19 cellular contexts compared by ENCODE assay signal in the genomic region with DNA sequence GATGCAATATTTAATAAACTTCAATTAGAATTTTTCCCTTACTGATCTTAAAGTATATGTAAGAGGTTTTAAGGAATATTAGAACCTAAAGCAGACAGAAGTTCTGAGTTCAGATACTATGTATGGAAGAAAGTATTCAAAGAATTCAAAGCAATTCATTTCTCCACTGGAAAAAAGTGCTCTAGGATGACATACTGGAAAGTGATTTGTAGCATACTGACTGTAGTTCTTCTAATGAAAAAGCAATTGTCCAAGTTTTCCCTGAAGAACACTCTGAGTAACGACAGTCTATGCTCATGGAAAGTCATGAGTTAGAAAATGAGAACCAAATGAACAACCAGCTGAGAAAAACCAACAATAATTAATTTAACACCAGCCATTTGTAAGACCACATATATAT.
DNase-seq lines count a peak whose midpoint lies in the region; ATAC-seq, FAIRE-seq and TF ChIP-seq lines count a peak whose summit lies in the region.
"Had no signal": no experiment of that assay in that cellular context is flagged by ENCODE, and none has a peak within 500 bp of the region (broad histone marks: within the 10 kb centered on the region; RNA-seq: fewer than 3 reads in every experiment).

No MANE protein-coding gene starts in this region.

- no peak overlapping the region for H3K27ac ChIP-seq in astrocyte (ENCODE audit: low read depth, low read length)

- no peak overlapping the region for H3K9ac ChIP-seq in astrocyte (ENCODE audit: low read length)

- H3K4me3 ChIP-seq in AG10803 (ENCODE audit: low read length) (no peak overlapping the region), astrocyte (ENCODE audit: insufficient read depth, low read depth, low read length) (no peak overlapping the region)

- no peak overlapping the region for H3K4me2 ChIP-seq in astrocyte (ENCODE audit: low read length)

- intact Hi-C loops in activated T-helper 1 cell treated with anti-CD3 and anti-CD28 coated beads, Interleukin-12 subunit alpha, Interleukin-12 subunit beta, Interleukin-2, Interleukin-4 antibody, amounts not matched to agents 30 ng/mL and 10 ng/mL and 1 ng/mL, durations not matched to agents 14 hours and 24 hours and 36 hours (cut with micrococcal nuclease), result no loop called here

- no peaks in the 10 kb centered on the region for H3K9me3 ChIP-seq in astrocyte (ENCODE audit: insufficient read depth, low read depth, low read length)

- H3K36me3 Mint-ChIP-seq in astrocyte (ENCODE audit: low read depth, unreplicated experiment), result no peaks in the 10 kb centered on the region
- no peaks in the 10 kb centered on the region for H3K36me3 Mint-ChIP-seq in activated T-helper 1 cell treated with anti-CD3 and anti-CD28 coated beads, Interleukin-12 subunit alpha, Interleukin-12 subunit beta, Interleukin-2, Interleukin-4 antibody, amounts not matched to agents 30 ng/mL and 10 ng/mL and 1 ng/mL, durations not matched to agents 14 hours and 24 hours and 36 hours (ENCODE audit: low read depth)

- no peaks in the 10 kb centered on the region for H4K20me1 ChIP-seq in astrocyte (ENCODE audit: insufficient read depth, low read length)

- H3K36me3 ChIP-seq in astrocyte (ENCODE audit: insufficient read depth, low read length), result no peaks in the 10 kb centered on the region

- no peak for FAIRE-seq in astrocyte (lab: Jason Lieb, UNC)
- FAIRE-seq: G401.6, GM19239, HepG2, HTR-8/SVneo had no signal

- H3K9me3 Mint-ChIP-seq in astrocyte (ENCODE audit: unreplicated experiment), result no peaks in the 10 kb centered on the region
- H3K9me3 Mint-ChIP-seq in activated T-helper 1 cell treated with anti-CD3 and anti-CD28 coated beads, Interleukin-12 subunit alpha, Interleukin-12 subunit beta, Interleukin-2, Interleukin-4 antibody, amounts not matched to agents 30 ng/mL and 10 ng/mL and 1 ng/mL, durations not matched to agents 14 hours and 24 hours and 36 hours, result no peaks in the 10 kb centered on the region
- H3K9me3 Mint-ChIP-seq: CD4-positive, alpha-beta T cell had no signal

- H3K79me2 ChIP-seq in astrocyte (ENCODE audit: insufficient read depth, low read length), result no peaks in the 10 kb centered on the region

- H3K4me1 Mint-ChIP-seq in astrocyte (ENCODE audit: low read depth, unreplicated experiment), result peaks cover 12% of the 10 kb centered on the region
- H3K4me1 Mint-ChIP-seq in activated T-helper 1 cell treated with anti-CD3 and anti-CD28 coated beads, Interleukin-12 subunit alpha, Interleukin-12 subunit beta, Interleukin-2, Interleukin-4 antibody, amounts not matched to agents 30 ng/mL and 10 ng/mL and 1 ng/mL, durations not matched to agents 14 hours and 24 hours and 36 hours (ENCODE audit: low read depth), result no peaks in the 10 kb centered on the region
- H3K4me1 Mint-ChIP-seq: B cell had no signal

- H2AFZ ChIP-seq in astrocyte (ENCODE audit: low read depth, low read length), result no peak overlapping the region

- no peak overlapping the region for H3K4me3 Mint-ChIP-seq in astrocyte (ENCODE audit: unreplicated experiment)
- H3K4me3 Mint-ChIP-seq in activated T-helper 1 cell treated with anti-CD3 and anti-CD28 coated beads, Interleukin-12 subunit alpha, Interleukin-12 subunit beta, Interleukin-2, Interleukin-4 antibody, amounts not matched to agents 30 ng/mL and 10 ng/mL and 1 ng/mL, durations not matched to agents 14 hours and 24 hours and 36 hours, result no peak overlapping the region
- H3K4me3 Mint-ChIP-seq: B cell; CD4-positive, alpha-beta T cell had no signal

- H3K27me3 Mint-ChIP-seq in astrocyte (ENCODE audit: low read depth, unreplicated experiment), result no peaks in the 10 kb centered on the region
- H3K27me3 Mint-ChIP-seq in activated T-helper 1 cell treated with anti-CD3 and anti-CD28 coated beads, Interleukin-12 subunit alpha, Interleukin-12 subunit beta, Interleukin-2, Interleukin-4 antibody, amounts not matched to agents 30 ng/mL and 10 ng/mL and 1 ng/mL, durations not matched to agents 14 hours and 24 hours and 36 hours (ENCODE audit: insufficient read depth), result no peaks in the 10 kb centered on the region

- H3K27ac Mint-ChIP-seq in astrocyte (ENCODE audit: unreplicated experiment), result peak overlapping the region; percentile 36
- no peak overlapping the region for H3K27ac Mint-ChIP-seq in activated T-helper 1 cell treated with anti-CD3 and anti-CD28 coated beads, Interleukin-12 subunit alpha, Interleukin-12 subunit beta, Interleukin-2, Interleukin-4 antibody, amounts not matched to agents 30 ng/mL and 10 ng/mL and 1 ng/mL, durations not matched to agents 14 hours and 24 hours and 36 hours
- H3K27ac Mint-ChIP-seq: B cell; CD4-positive, alpha-beta T cell had no signal

- TF ChIP-seq CTCF in AG10803 (conservative IDR thresholded peaks at IDR 0.05; ENCODE audit: low read length) (no peak), astrocyte (IDR thresholded peaks at IDR 0.05; ENCODE audit: insufficient read depth, low read depth, low read length) (no peak)

- H3K27me3 ChIP-seq in astrocyte (ENCODE audit: insufficient read depth, low read length), result no peaks in the 10 kb centered on the region

- peak; percentile 44 for DNase-seq in AG10803 (ENCODE audit: low read depth)
- peak; percentile 16 for DNase-seq in GM04504 (ENCODE audit: low read depth)
- peak; percentile 23 for DNase-seq in astrocyte (ENCODE audit: low read depth)
- DNase-seq in foreskin melanocyte, result peak; percentile 76
- DNase-seq in ureter (ENCODE audit: low spot score), result no peak
- DNase-seq in activated T-helper 1 cell treated with anti-CD3 and anti-CD28 coated beads, Interleukin-12 subunit alpha, Interleukin-12 subunit beta, Interleukin-2, Interleukin-4 antibody, amounts not matched to agents 30 ng/mL and 10 ng/mL and 1 ng/mL, durations not matched to agents 14 hours and 24 hours and 36 hours (ENCODE audit: low spot score), result no peak
- DNase-seq: 8988T; C1 segment of cervical spinal cord; Calu3; CD4-positive, alpha-beta T cell; DMS 273 treated with DMSO at 0.1 percent for 48 hours; H7 had no signal

- no peaks in the 10 kb centered on the region for H3K4me1 ChIP-seq in astrocyte (ENCODE audit: insufficient read depth, low read length)

- ATAC-seq in HG03159 (IDR thresholded peaks at IDR 0.05; ENCODE audit: unreplicated experiment), result no peak
- ATAC-seq in HG03342 (IDR thresholded peaks at IDR 0.05; ENCODE audit: unreplicated experiment), result no peak
- ATAC-seq: HepG2 had no signal

Comparison
In these comparisons a context has a peak if more than half of its experiments do, and no peak if none do; other contexts are left out.
1. DNase-seq: peak in AG10803 (single experiment), GM04504 (single experiment), astrocyte (single experiment) and foreskin melanocyte (single experiment); none in ureter (single experiment) and activated T-helper 1 cell treated with anti-CD3 and anti-CD28 coated beads, Interleukin-12 subunit alpha, Interleukin-12 subunit beta, Interleukin-2, Interleukin-4 antibody, amounts not matched to agents 30 ng/mL and 10 ng/mL and 1 ng/mL, durations not matched to agents 14 hours and 24 hours and 36 hours (single experiment).